In the genomic region with DNA sequence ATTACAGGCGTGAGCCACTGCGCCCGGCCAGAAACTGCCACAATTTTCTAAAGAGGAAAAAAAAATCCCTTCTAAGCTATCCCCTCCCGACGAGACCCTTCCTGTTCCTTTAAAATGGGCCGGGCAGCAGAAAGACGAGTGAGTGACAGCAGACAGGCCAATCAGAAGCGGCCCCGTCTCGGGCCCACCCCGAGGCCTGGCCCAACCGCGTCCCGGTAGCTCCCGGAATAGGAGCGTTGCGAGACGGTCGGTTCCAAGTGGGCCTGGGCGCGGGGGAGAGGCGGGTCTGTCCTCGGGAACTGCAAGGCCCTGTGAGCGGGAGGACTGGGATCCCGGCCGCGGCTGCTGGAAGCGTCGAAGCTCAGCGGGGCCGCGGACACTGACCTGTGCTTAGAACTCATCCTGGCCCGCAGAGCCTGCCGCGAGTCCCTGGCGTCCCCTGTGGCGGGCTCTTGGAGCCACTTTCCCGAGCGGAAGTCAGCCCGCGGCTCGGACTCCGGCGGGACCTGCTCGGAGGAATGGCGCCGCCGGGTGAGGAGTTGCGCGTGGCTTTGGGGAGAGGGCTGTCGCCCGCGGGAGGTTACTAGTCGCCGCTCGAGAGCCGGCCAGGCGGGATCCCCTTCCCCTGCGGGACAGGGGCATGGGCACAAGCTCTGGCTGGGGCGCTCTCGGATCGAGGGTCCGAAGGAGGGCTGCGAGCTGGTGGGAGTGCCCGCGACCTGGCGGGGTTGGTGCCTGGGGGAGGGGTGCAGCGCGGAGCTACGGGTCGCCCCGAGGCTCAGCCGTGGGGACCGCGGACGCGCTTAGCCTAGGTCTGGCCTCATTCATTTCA, we compare ENCODE assay signal across 8 cellular contexts.
DNase-seq lines count a peak whose midpoint lies in the region; ATAC-seq and TF ChIP-seq lines count a peak whose summit lies in the region.

Gene MROH8, minus strand, starts transcription at position 710 of the 832 bp plus-strand sequence.
Gene RPN2, plus strand, starts transcription at position 492 of the 832 bp plus-strand sequence. Its CDS starts 27 bp downstream, at position 519.

- H3K27ac Mint-ChIP-seq in central memory CD8-positive, alpha-beta T cell (ENCODE audit: low read depth) = peak within 1 kb of the TSS; percentile 96

- H3K9me3 Mint-ChIP-seq in central memory CD8-positive, alpha-beta T cell = no peaks in the 10 kb centered on the region

- DNase-seq in AG10803 (ENCODE audit: low read depth) (peak; percentile 98), NCI-H345 treated with DMSO at 0.1 percent for 48 hours (lab: John Stamatoyannopoulos, UW; ENCODE audit: unreplicated experiment) (peak; percentile 97), iris pigment epithelial cell (ENCODE audit: low read depth) (peak; percentile 99)
- DNase-seq in activated CD4-positive, CD25-positive, alpha-beta regulatory T cell treated with anti-CD3 and anti-CD28 coated beads, Interleukin-2, amount 50 U/mL, for 16 hours (ENCODE audit: low read depth, low spot score) = peak; percentile 89
- peak; percentile 88 to 92 for DNase-seq in central memory CD8-positive, alpha-beta T cell (ENCODE audit: low spot score in 2 of 2)
- DNase-seq in stimulated activated CD4-positive, alpha-beta T cell treated with anti-CD3 and anti-CD28 coated beads, Interleukin-12 subunit alpha, Interleukin-12 subunit beta, amount 100 ng/mL, for 24 hours (ENCODE audit: low read depth in 2 of 2) = peak; percentile 86 to 94

- TF ChIP-seq CTCF in AG10803 (conservative IDR thresholded peaks at IDR 0.05; ENCODE audit: low read length) = no peak

- H3K4me1 Mint-ChIP-seq in central memory CD8-positive, alpha-beta T cell = peaks cover 41% of the 10 kb centered on the region

- H3K4me3 ChIP-seq in AG10803 (ENCODE audit: low read length) = peak within 1 kb of the TSS; percentile 87

- no peaks in the 10 kb centered on the region for H3K27me3 Mint-ChIP-seq in central memory CD8-positive, alpha-beta T cell

- peak within 1 kb of the TSS; percentile 98 for H3K4me3 Mint-ChIP-seq in central memory CD8-positive, alpha-beta T cell

- ATAC-seq in GM19035 (IDR thresholded peaks at IDR 0.05; ENCODE audit: unreplicated experiment) (peak; percentile 91), HG03342 (IDR thresholded peaks at IDR 0.05; ENCODE audit: unreplicated experiment) (peak; percentile 89)
- peak; percentile 98 for ATAC-seq in central memory CD8-positive, alpha-beta T cell (replicated peaks; ENCODE audit: extremely low read depth, poor library complexity, severe bottlenecking)

- H3K36me3 Mint-ChIP-seq in central memory CD8-positive, alpha-beta T cell (ENCODE audit: insufficient read depth) = peaks cover 19% of the 10 kb centered on the region

Comparison
In these comparisons a context has a peak if more than half of its experiments do, and no peak if none do; other contexts are left out.
1. Peak in every context shown above with its lines: DNase-seq, ATAC-seq and H3K4me3 ChIP-seq.